ENCODE assay signal across 12 cellular contexts in the genomic region with DNA sequence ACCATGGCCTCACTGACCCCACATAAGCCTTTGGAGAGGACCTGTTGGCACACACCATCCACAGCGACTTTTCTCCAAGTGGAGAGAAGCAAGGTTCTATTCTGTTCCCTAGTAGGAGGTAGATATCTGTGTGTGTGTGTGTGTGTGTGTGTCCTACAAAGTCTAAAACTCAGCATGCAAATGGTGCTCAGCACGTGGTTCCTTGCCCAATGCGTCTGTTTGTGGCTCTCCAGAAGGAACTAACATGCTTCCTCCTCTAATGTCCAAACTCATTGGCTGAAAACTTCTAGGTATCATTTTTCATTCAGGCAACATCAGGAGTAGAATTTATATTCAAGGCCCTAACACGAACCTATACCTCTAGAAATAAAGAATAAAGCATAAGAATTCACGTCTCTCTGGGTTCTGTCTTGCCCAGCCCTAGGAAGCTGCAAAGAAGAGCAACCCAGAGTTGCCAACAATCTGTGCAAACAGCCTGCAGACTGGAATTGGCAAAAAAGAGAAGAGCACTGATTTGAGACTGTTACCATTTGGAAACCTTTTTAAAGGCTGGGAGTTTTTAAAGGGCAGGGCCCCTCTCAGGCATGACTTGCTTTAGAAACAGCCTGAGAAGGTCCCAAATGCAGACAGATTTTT. TPM values are rescaled to one million over a fixed set of nuclear protein-coding genes. Genes with fewer than 3 reads are reported as not detected.
A peak's percentile ranks its signal among the peaks of the same experiment; 100 is the strongest.
DNase-seq lines count a peak whose midpoint lies in the region; ATAC-seq and TF ChIP-seq lines count a peak whose summit lies in the region.
"Had no signal": no experiment of that assay in that cellular context is flagged by ENCODE, and none has a peak within 500 bp of the region (broad histone marks: within the 10 kb centered on the region; RNA-seq: fewer than 3 reads in every experiment).

No MANE protein-coding gene starts in this region.

- H3K9ac ChIP-seq in OCI-LY3 (ENCODE audit: low read length): no peak overlapping the region
- H3K9ac ChIP-seq in endodermal cell (ENCODE audit: extremely low read depth, low read length, poor library complexity, severe bottlenecking): no peak overlapping the region

- no peaks in the 10 kb centered on the region for H3K9me3 Mint-ChIP-seq in endodermal cell
- H3K9me3 Mint-ChIP-seq: GM23338 had no signal

- TF ChIP-seq CTCF in OCI-LY3 (IDR thresholded peaks at IDR 0.05; ENCODE audit: low read depth, low read length) (no peak), esophagus squamous epithelium (IDR thresholded peaks at IDR 0.05) (no peak), gastrocnemius medialis (IDR thresholded peaks at IDR 0.05 in 4 of 5, conservative IDR thresholded peaks at IDR 0.05 in 1 of 5) (no peak), endodermal cell (conservative IDR thresholded peaks at IDR 0.05) (no peak)

- H3K4me1 Mint-ChIP-seq in endodermal cell: peaks cover 6% of the 10 kb centered on the region

- H3K4me3 ChIP-seq in OCI-LY3 (ENCODE audit: low read length): no peak overlapping the region
- no peak overlapping the region for H3K4me3 ChIP-seq in esophagus squamous epithelium
- H3K4me3 ChIP-seq in gastrocnemius medialis: no peak overlapping the region
- no peak overlapping the region for H3K4me3 ChIP-seq in endodermal cell (ENCODE audit: low read length)
- H3K4me3 ChIP-seq: GM23338 had no signal

- H3K4me3 Mint-ChIP-seq in endodermal cell: no peak overlapping the region
- H3K4me3 Mint-ChIP-seq: GM23338 had no signal

- no peak overlapping the region for H2AFZ ChIP-seq in OCI-LY3 (ENCODE audit: low read depth, low read length)
- H2AFZ ChIP-seq: GM23338 had no signal

- peak; percentile 36 for DNase-seq in SIG-M5 treated with dmso at 0.1 percent for 504 hours (lab: John Stamatoyannopoulos, UW; ENCODE audit: unreplicated experiment)
- DNase-seq in SIG-M5 (lab: John Stamatoyannopoulos, UW): no peak
- DNase-seq in esophagus squamous epithelium (lab: John Stamatoyannopoulos, UW): no peak
- DNase-seq in gastrocnemius medialis: peak; percentile 82 to 86
- DNase-seq in activated CD4-positive, CD25-positive, alpha-beta regulatory T cell (lab: John Stamatoyannopoulos, UW): no peak
- DNase-seq in SHP77 treated with DMSO at 0.1 percent for 48 hours (lab: John Stamatoyannopoulos, UW): no peak
- no peak for DNase-seq in endodermal cell
- DNase-seq: retina had no signal

- peaks cover 18% of the 10 kb centered on the region for H3K36me3 Mint-ChIP-seq in endodermal cell (ENCODE audit: low read depth)

- ATAC-seq in gastrocnemius medialis: peak; percentile 32 to 56
- ATAC-seq: GM23338 had no signal

- TF ChIP-seq POLR2A in esophagus squamous epithelium (IDR thresholded peaks at IDR 0.05) (no peak), gastrocnemius medialis (IDR thresholded peaks at IDR 0.05) (peak; percentile 23 to 40)

- H3K27me3 ChIP-seq in OCI-LY3 (ENCODE audit: low read depth, low read length): no peaks in the 10 kb centered on the region
- H3K27me3 ChIP-seq in esophagus squamous epithelium: no peaks in the 10 kb centered on the region
- H3K27me3 ChIP-seq in gastrocnemius medialis: no peaks in the 10 kb centered on the region
- no peaks in the 10 kb centered on the region for H3K27me3 ChIP-seq in endodermal cell (ENCODE audit: control insufficient read depth, insufficient read depth, low read length, poor library complexity, severe bottlenecking)

- H3K27me3 Mint-ChIP-seq in endodermal cell (ENCODE audit: insufficient read depth): no peaks in the 10 kb centered on the region

- H3K4me2 ChIP-seq in OCI-LY3 (ENCODE audit: low read length): no peak overlapping the region
- H3K4me2 ChIP-seq: GM23338 had no signal

- H3K36me3 ChIP-seq in OCI-LY3 (replicated peaks; ENCODE audit: low read depth, low read length) (peaks cover 64% of the 10 kb centered on the region), esophagus squamous epithelium (peaks cover 8 to 45% (median 24%) of the 10 kb centered on the region in 3 donors), gastrocnemius medialis (peaks cover 0 to 8% of the 10 kb centered on the region in 2 donors), endodermal cell (ENCODE audit: control insufficient read depth, insufficient read depth, low read length) (peaks cover 8% of the 10 kb centered on the region)

- H3K27ac ChIP-seq in OCI-LY3 (ENCODE audit: low read length) (peak overlapping the region; percentile 39; the same call in 1 of the 2 replicates), esophagus squamous epithelium (peak overlapping the region; percentile 44 to 81 (median 78)), gastrocnemius medialis (peak overlapping the region; percentile 88 to 98 (median 94)), endodermal cell (ENCODE audit: low read depth, low read length) (no peak overlapping the region)

- intact Hi-C loops in esophagus squamous epithelium (cut with DNase I) (no loop called here), gastrocnemius medialis (cut with DNase I; ENCODE audit: low total_unique reads) (loop anchor here (10.0 kb wide), 1 partner anchor 1516 kb away; a partner anchor contains a TSS)

- in situ Hi-C loops in gastrocnemius medialis (cut with MboI; ENCODE audit: low sequenced_read_pairs in 4 of 4): no loop called here

- H4K20me1 ChIP-seq in OCI-LY3 (ENCODE audit: insufficient read depth, low read length): peaks cover 71% of the 10 kb centered on the region

- H3K27ac Mint-ChIP-seq in endodermal cell: no peak overlapping the region
- H3K27ac Mint-ChIP-seq: GM23338 had no signal

- H3K9me3 ChIP-seq in OCI-LY3 (ENCODE audit: insufficient read depth, low read length) (no peaks in the 10 kb centered on the region), esophagus squamous epithelium (no peaks in the 10 kb centered on the region), gastrocnemius medialis (no peaks in the 10 kb centered on the region), endodermal cell (ENCODE audit: control insufficient read depth, low read length) (no peaks in the 10 kb centered on the region)

- peaks cover 75% of the 10 kb centered on the region for H3K79me2 ChIP-seq in OCI-LY3 (ENCODE audit: low read length)

- 21 to 33% methylated on average over 5 of the region's 5 CpGs for WGBS in esophagus squamous epithelium, 2 donors
- WGBS in endodermal cell (ENCODE audit: insufficient coverage in 1 of 2, insufficient read length in 1 of 2), 2 experiments: 92 to 93% methylated on average over 3 to 5 of the region's 5 CpGs

- peaks cover 55% of the 10 kb centered on the region for H3K4me1 ChIP-seq in OCI-LY3 (ENCODE audit: low read length)
- peaks cover 77 to 93% (median 87%) of the 10 kb centered on the region in 3 donors for H3K4me1 ChIP-seq in esophagus squamous epithelium
- peaks cover 89% of the 10 kb centered on the region in 2 donors for H3K4me1 ChIP-seq in gastrocnemius medialis
- H3K4me1 ChIP-seq in endodermal cell (ENCODE audit: control insufficient read depth, insufficient read depth, low read length): no peaks in the 10 kb centered on the region

RNA-seq across cellular contexts. Expression of a gene that starts 25.5 kb away (rescaled TPM):
- total RNA-seq in esophagus squamous epithelium (10 to 100 TPM in 1 of 4 donors, 1 to 10 TPM in 3; 3.7 to 14.7 (median 6.7) TPM), gastrocnemius medialis (10 to 100 TPM; 18.0 to 62.8 (median 34.0) TPM), endodermal cell (1 to 10 TPM; 4.6 to 5.5 TPM)
- polyA plus RNA-seq in endodermal cell (2013, experiment 1 of 2): 5.3 TPM
- polyA plus RNA-seq in endodermal cell (2013, experiment 2 of 2): 4.0 TPM

RNA-seq across cellular contexts. Expression of a gene that starts 29.4 kb away (rescaled TPM):
- total RNA-seq in esophagus squamous epithelium (not detected), gastrocnemius medialis (not detected), endodermal cell (under 1 TPM in 1 of 2 donors, not detected in 1; 0.18 TPM)
- polyA plus RNA-seq in endodermal cell (2013, experiment 1 of 2): not detected
- not detected for polyA plus RNA-seq in endodermal cell (2013, experiment 2 of 2)
- total RNA-seq: A172, chondrocyte, GM23338 had no signal
- polyA plus RNA-seq: GM23338 had no signal

Comparison
In these comparisons a context has a peak if more than half of its experiments do, and no peak if none do; other contexts are left out.
1. DNase-seq: peak in SIG-M5 treated with dmso at 0.1 percent for 504 hours (single experiment) and gastrocnemius medialis (2 of 2); none in SIG-M5 (single experiment), esophagus squamous epithelium (single experiment), activated CD4-positive, CD25-positive, alpha-beta regulatory T cell (0 of 4), SHP77 treated with DMSO at 0.1 percent for 48 hours (single experiment) and endodermal cell (single experiment).
2. POLR2A ChIP-seq: peak in gastrocnemius medialis (2 of 2); none in esophagus squamous epithelium (0 of 4).